ENCODE assay signal across 11 cellular contexts in the genomic region with DNA sequence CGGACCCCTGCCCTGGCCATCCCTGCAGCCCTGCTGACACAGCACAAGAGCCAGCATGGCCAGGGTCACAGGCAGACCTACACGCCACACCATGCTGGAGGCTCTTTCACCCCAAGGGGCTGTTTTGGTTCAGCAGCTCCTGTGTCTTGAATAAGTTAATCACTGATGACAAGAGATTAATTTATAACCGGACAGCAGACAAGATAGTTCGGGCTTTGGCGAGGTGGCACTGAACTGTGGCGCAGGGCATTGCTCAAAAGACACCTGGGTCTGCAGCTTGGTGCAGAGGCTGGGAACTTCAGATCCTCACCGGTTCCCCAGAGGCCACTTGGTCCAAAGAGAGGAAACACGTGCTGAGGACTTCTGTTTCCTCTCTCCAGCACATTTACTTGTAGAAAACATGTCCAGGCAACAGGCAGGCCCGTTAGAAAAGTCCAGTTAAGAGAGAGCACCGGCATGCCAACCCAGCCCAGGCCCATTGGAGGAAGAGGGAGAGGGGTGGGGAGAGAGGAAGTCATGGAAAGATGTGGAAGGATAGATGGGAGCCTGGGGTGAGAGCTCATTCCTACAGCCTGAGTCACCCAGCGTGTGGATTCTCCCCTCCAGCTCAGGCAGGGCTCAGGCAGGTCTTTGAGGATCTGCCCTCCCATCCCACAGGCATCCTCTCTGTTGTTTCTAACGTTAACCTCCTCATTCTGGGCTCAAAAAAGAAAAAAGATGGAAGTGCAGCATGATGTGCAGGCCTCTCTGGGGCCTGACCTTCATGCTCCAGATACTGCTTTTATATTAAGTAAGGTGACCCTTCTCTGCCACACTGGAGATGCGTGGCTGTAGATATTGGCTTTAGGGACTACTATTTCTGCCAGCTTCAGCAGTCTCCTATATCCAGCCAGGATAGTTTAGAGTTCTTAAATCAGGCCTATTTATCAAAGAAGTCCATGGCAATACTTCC.
DNase-seq lines count a peak whose midpoint lies in the region; ATAC-seq, FAIRE-seq and TF ChIP-seq lines count a peak whose summit lies in the region.
"Had no signal": no experiment of that assay in that cellular context is flagged by ENCODE, and none has a peak within 500 bp of the region (broad histone marks: within the 10 kb centered on the region; RNA-seq: fewer than 3 reads in every experiment).

No MANE protein-coding gene starts in this region.

- no peak overlapping the region for H2AFZ ChIP-seq in HepG2 (ENCODE audit: low read length)

- H3K4me1 ChIP-seq in HepG2 (ENCODE audit: insufficient read depth, low read length), result peaks cover 59% of the 10 kb centered on the region

- no peak overlapping the region for H3K4me3 ChIP-seq in HepG2 (replicated peaks in 1 of 3; ENCODE audit: insufficient read depth in 1 of 3, low read depth in 2 of 3, low read length in 3 of 3)
- H3K4me3 ChIP-seq: skin epidermis had no signal

- DNase-seq in Calu3, result peak; percentile 76
- peak; percentile 78 for DNase-seq in amniotic epithelial cell (ENCODE audit: low read depth)
- peak; percentile 62 for DNase-seq in HepG2 (ENCODE audit: low spot score)
- DNase-seq in frontal cortex (ENCODE audit: low spot score in 2 of 2), result no peak
- DNase-seq in SHP77 treated with DMSO at 0.1 percent for 48 hours (lab: John Stamatoyannopoulos, UW), result no peak
- DNase-seq: activated CD4-positive, alpha-beta T cell treated with anti-CD3 and anti-CD28 coated beads, Interleukin-2, amount 10 ng/mL, durations not matched to agents 7 days and 5 days had no signal

- peaks cover 25% of the 10 kb centered on the region for H3K4me1 Mint-ChIP-seq in Calu3 (ENCODE audit: low read depth, unreplicated experiment)
- H3K4me1 Mint-ChIP-seq in stimulated activated memory B cell treated with anti-CD40 and anti-IgM and Interleukin-4, amounts not matched to agents 10 μg/mL and 1 μg/mL and 100 μg/mL, for 72 hours, result peaks cover 53% of the 10 kb centered on the region

- no peaks in the 10 kb centered on the region for H3K36me3 ChIP-seq in HepG2 (replicated peaks in 1 of 2; ENCODE audit: control insufficient read depth in 1 of 2, insufficient read depth in 2 of 2, low read length in 2 of 2)

- no peaks in the 10 kb centered on the region for H3K9me3 ChIP-seq in HepG2 (ENCODE audit: low read length)

- TF ChIP-seq RAD21 in HepG2 (CRISPR knock-in tag; IDR thresholded peaks at IDR 0.05), result no peak

- peaks cover 2% of the 10 kb centered on the region for H3K9me3 Mint-ChIP-seq in Calu3 (ENCODE audit: low read depth, unreplicated experiment)
- no peaks in the 10 kb centered on the region for H3K9me3 Mint-ChIP-seq in stimulated activated memory B cell treated with anti-CD40 and anti-IgM and Interleukin-4, amounts not matched to agents 10 μg/mL and 1 μg/mL and 100 μg/mL, for 72 hours
- H3K9me3 Mint-ChIP-seq: activated CD4-positive, alpha-beta T cell treated with anti-CD3 and anti-CD28 coated beads, Interleukin-2, amount 10 ng/mL, durations not matched to agents 7 days and 5 days; IgD-negative memory B cell had no signal

- intact Hi-C loops in Calu3 (cut with micrococcal nuclease; ENCODE audit: unreplicated experiment) (no loop called here), HepG2 (cut with micrococcal nuclease; ENCODE audit: unreplicated experiment) (no loop called here)

- BruUV-seq in Calu3 (replicated peaks; lab: Mats Ljungman, UMichigan) (no TSS peak), HepG2 (replicated peaks; lab: Mats Ljungman, UMichigan) (no TSS peak)

- CTCF ChIA-PET in Calu3 (lab: Charles Lee), result interaction anchor here (0.7 to 3.3 kb wide), 7 partner anchors 9 to 290 kb away, joined by 3 to 25 read pairs (median 3); a partner anchor contains a TSS
- CTCF ChIA-PET in HepG2 (lab: Yijun Ruan, JAX; ENCODE audit: low intra/inter-chr PET ratio, low total read pairs), result no interaction called here

- H3K27me3 Mint-ChIP-seq in Calu3 (ENCODE audit: unreplicated experiment), result peaks cover 14% of the 10 kb centered on the region
- no peaks in the 10 kb centered on the region for H3K27me3 Mint-ChIP-seq in stimulated activated memory B cell treated with anti-CD40 and anti-IgM and Interleukin-4, amounts not matched to agents 10 μg/mL and 1 μg/mL and 100 μg/mL, for 72 hours
- H3K27me3 Mint-ChIP-seq: IgD-negative memory B cell had no signal

- no peaks in the 10 kb centered on the region for H4K20me1 ChIP-seq in HepG2 (ENCODE audit: insufficient read depth, low read length)

- no peak overlapping the region for H3K27ac Mint-ChIP-seq in Calu3 (ENCODE audit: unreplicated experiment)
- H3K27ac Mint-ChIP-seq in stimulated activated memory B cell treated with anti-CD40 and anti-IgM and Interleukin-4, amounts not matched to agents 10 μg/mL and 1 μg/mL and 100 μg/mL, for 72 hours, result no peak overlapping the region
- H3K27ac Mint-ChIP-seq: activated CD4-positive, alpha-beta T cell treated with anti-CD3 and anti-CD28 coated beads, Interleukin-2, amount 10 ng/mL, durations not matched to agents 7 days and 5 days; IgD-negative memory B cell had no signal

- TF ChIP-seq POLR2A in HepG2 (IDR thresholded peaks at IDR 0.05; ENCODE audit: insufficient read depth in 1 of 2, low read depth in 2 of 2, low read length in 2 of 2), result no peak

- no peaks in the 10 kb centered on the region; a peak in 1 of 5 replicates for H3K27me3 ChIP-seq in HepG2 (ENCODE audit: control insufficient read depth in 1 of 2, insufficient read depth in 2 of 2, low read length in 2 of 2)

- POLR2A ChIA-PET in HepG2 (lab: Yijun Ruan, JAX), result no interaction called here

- H3K27ac ChIP-seq in HepG2 (ENCODE audit: extremely low read length, insufficient read depth, low read length), result no peak overlapping the region

- H3K4me3 Mint-ChIP-seq in Calu3 (ENCODE audit: low read depth, unreplicated experiment), result no peak overlapping the region
- no peak overlapping the region for H3K4me3 Mint-ChIP-seq in stimulated activated memory B cell treated with anti-CD40 and anti-IgM and Interleukin-4, amounts not matched to agents 10 μg/mL and 1 μg/mL and 100 μg/mL, for 72 hours
- H3K4me3 Mint-ChIP-seq: activated CD4-positive, alpha-beta T cell treated with anti-CD3 and anti-CD28 coated beads, Interleukin-2, amount 10 ng/mL, durations not matched to agents 7 days and 5 days had no signal

- TF ChIP-seq CTCF in Calu3 (IDR thresholded peaks at IDR 0.05; ENCODE audit: unreplicated experiment) (no peak), HepG2 (CRISPR knock-in tag; IDR thresholded peaks at IDR 0.05) (no peak)

- H3K9ac ChIP-seq in HepG2 (ENCODE audit: insufficient read depth, low read depth, low read length), result no peak overlapping the region

- H3K4me2 ChIP-seq in HepG2 (ENCODE audit: low read depth, low read length), result no peak overlapping the region

- TF ChIP-seq EP300 in HepG2 (IDR thresholded peaks at IDR 0.05; ENCODE audit: low read depth in 2 of 2, low read length in 2 of 2), result no peak
- TF ChIP-seq EP300 in HepG2 (CRISPR knock-in tag; IDR thresholded peaks at IDR 0.05; ENCODE audit: borderline replicate concordance), result no peak

- in situ Hi-C loops in HepG2 (cut with HindIII; ENCODE audit: extremely low pct_ligation_motif_present, low pct_unique_long_range_greater_than_20kb), result no loop called here

- ATAC-seq in HG03460 (IDR thresholded peaks at IDR 0.05; ENCODE audit: unreplicated experiment) (peak; percentile 46), HepG2 (peak; percentile 77), HG02970 (IDR thresholded peaks at IDR 0.05; ENCODE audit: low FRiP score, unreplicated experiment) (no peak)
- ATAC-seq in stimulated activated memory B cell treated with anti-CD40 and anti-IgM and Interleukin-4, amounts not matched to agents 10 μg/mL and 1 μg/mL and 100 μg/mL, for 72 hours, result no peak

- no peaks in the 10 kb centered on the region for H3K79me2 ChIP-seq in HepG2 (ENCODE audit: insufficient read depth, low read length)

- FAIRE-seq in HepG2 (lab: Jason Lieb, UNC) (no peak), frontal cortex (lab: Jason Lieb, UNC) (no peak)

- no peaks in the 10 kb centered on the region for H3K36me3 Mint-ChIP-seq in Calu3 (ENCODE audit: insufficient read depth, unreplicated experiment)
- H3K36me3 Mint-ChIP-seq in stimulated activated memory B cell treated with anti-CD40 and anti-IgM and Interleukin-4, amounts not matched to agents 10 μg/mL and 1 μg/mL and 100 μg/mL, for 72 hours, result no peaks in the 10 kb centered on the region
- H3K36me3 Mint-ChIP-seq: IgD-negative memory B cell had no signal

- WGBS in HepG2 (ENCODE audit: low lambda C conversion rate), result 54% methylated on average over 11 of the region's 13 CpGs

TF ChIP-seq in HepG2, 621 proteins besides CTCF, POLR2A, EP300 and RAD21 (continues in another document):
- TF ChIP-seq ZNF766 (CRISPR knock-in tag; IDR thresholded peaks at IDR 0.05; ENCODE audit: borderline replicate concordance) (no peak), NFE2 (CRISPR knock-in tag; IDR thresholded peaks at IDR 0.05) (no peak), ZNF883 (CRISPR knock-in tag; IDR thresholded peaks at IDR 0.05; ENCODE audit: not compliant biosample characterization) (no peak), ZNF432 (CRISPR knock-in tag; IDR thresholded peaks at IDR 0.05; ENCODE audit: borderline replicate concordance) (no peak), ELF3 (CRISPR knock-in tag; IDR thresholded peaks at IDR 0.05) (peak; percentile 43; the same call in 1 of the 2 replicates), ZNF709 (CRISPR knock-in tag; IDR thresholded peaks at IDR 0.05) (no peak)
- TF ChIP-seq, protein P1, sequence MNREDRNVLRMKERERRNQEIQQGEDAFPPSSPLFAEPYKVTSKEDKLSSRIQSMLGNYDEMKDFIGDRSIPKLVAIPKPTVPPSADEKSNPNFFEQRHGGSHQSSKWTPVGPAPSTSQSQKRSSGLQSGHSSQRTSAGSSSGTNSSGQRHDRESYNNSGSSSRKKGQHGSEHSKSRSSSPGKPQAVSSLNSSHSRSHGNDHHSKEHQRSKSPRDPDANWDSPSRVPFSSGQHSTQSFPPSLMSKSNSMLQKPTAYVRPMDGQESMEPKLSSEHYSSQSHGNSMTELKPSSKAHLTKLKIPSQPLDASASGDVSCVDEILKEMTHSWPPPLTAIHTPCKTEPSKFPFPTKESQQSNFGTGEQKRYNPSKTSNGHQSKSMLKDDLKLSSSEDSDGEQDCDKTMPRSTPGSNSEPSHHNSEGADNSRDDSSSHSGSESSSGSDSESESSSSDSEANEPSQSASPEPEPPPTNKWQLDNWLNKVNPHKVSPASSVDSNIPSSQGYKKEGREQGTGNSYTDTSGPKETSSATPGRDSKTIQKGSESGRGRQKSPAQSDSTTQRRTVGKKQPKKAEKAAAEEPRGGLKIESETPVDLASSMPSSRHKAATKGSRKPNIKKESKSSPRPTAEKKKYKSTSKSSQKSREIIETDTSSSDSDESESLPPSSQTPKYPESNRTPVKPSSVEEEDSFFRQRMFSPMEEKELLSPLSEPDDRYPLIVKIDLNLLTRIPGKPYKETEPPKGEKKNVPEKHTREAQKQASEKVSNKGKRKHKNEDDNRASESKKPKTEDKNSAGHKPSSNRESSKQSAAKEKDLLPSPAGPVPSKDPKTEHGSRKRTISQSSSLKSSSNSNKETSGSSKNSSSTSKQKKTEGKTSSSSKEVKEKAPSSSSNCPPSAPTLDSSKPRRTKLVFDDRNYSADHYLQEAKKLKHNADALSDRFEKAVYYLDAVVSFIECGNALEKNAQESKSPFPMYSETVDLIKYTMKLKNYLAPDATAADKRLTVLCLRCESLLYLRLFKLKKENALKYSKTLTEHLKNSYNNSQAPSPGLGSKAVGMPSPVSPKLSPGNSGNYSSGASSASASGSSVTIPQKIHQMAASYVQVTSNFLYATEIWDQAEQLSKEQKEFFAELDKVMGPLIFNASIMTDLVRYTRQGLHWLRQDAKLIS (CRISPR knock-in tag; IDR thresholded peaks at IDR 0.05), result no peak

Comparison
In these comparisons a context has a peak if more than half of its experiments do, and no peak if none do; other contexts are left out.
1. DNase-seq: peak in Calu3 (single experiment), amniotic epithelial cell (single experiment) and HepG2 (single experiment); none in frontal cortex (0 of 2) and SHP77 treated with DMSO at 0.1 percent for 48 hours (single experiment).
2. ATAC-seq: peak in HG03460 (single experiment) and HepG2 (single experiment); none in HG02970 (single experiment) and stimulated activated memory B cell treated with anti-CD40 and anti-IgM and Interleukin-4, amounts not matched to agents 10 μg/mL and 1 μg/mL and 100 μg/mL, for 72 hours (single experiment).